25 cellular contexts compared by ENCODE assay signal in genomic region chr16:25081702-25082101, GRCh38.
"Had no signal": no experiment of that assay in that cellular context is flagged by ENCODE, and none has a peak within 500 bp of the region (broad histone marks: within the 10 kb centered on the region; RNA-seq: fewer than 3 reads in every experiment).

No MANE protein-coding gene starts in this region.

- ATAC-seq: activated CD4-positive, CD25-positive, alpha-beta regulatory T cell treated with anti-CD3 and anti-CD28 coated beads, Interleukin-2, amount 50 U/mL, for 24 hours; activated CD8-positive, alpha-beta T cell treated with anti-CD3 and anti-CD28 coated beads for 36 hours; activated T-cell treated with anti-CD3 and anti-CD28 coated beads, Interleukin-2, amount 50 U/mL, for 4 hours; activated T-helper 17 cell treated with anti-CD3 and anti-CD28 coated beads, Interleukin-2, amount 50 U/mL, for 72 hours; body of pancreas; esophagus mucosa had no signal

- DNase-seq: activated B cell treated with CpG ODN at 0.5 μM for 24 hours; activated CD4-positive, alpha-beta T cell treated with anti-CD3 and anti-CD28 coated beads for 48 hours; activated CD4-positive, alpha-beta T cell treated with anti-CD3 and anti-CD28 coated beads, Interleukin-2, amount 50 U/mL, for 1 hour; activated CD4-positive, alpha-beta T cell treated with anti-CD3 and anti-CD28 coated beads, Interleukin-2, amount 50 U/mL, for 48 hours; activated CD8-positive, alpha-beta memory T cell treated with anti-CD3 and anti-CD28 coated beads for 24 hours; activated CD8-positive, alpha-beta T cell treated with anti-CD3 and anti-CD28 coated beads for 36 hours; activated effector memory CD4-positive, alpha-beta T cell treated with Interleukin-2 at 50 U/mL for 16 hours; activated gamma-delta T cell treated with Interleukin-2 at 50 U/mL for 16 hours; activated naive CD4-positive, alpha-beta T cell treated with anti-CD3 and anti-CD28 coated beads, Interleukin-2, amount 50 U/mL, for 16 hours; activated naive CD4-positive, alpha-beta T cell treated with Interleukin-2 at 50 U/mL for 16 hours; activated T-cell treated with anti-CD3 and anti-CD28 coated beads, Interleukin-2, amount 50 U/mL, for 4 hours; amniotic stem cell; aorta; body of pancreas; caudate nucleus; cerebellar nuclear complex; colonic mucosa; effector CD8-positive, alpha-beta T cell; foreskin fibroblast; head of caudate nucleus; T1000; WERI-Rb-1 had no signal
